ENCODE assay signal across 8 cellular contexts in the genomic region with DNA sequence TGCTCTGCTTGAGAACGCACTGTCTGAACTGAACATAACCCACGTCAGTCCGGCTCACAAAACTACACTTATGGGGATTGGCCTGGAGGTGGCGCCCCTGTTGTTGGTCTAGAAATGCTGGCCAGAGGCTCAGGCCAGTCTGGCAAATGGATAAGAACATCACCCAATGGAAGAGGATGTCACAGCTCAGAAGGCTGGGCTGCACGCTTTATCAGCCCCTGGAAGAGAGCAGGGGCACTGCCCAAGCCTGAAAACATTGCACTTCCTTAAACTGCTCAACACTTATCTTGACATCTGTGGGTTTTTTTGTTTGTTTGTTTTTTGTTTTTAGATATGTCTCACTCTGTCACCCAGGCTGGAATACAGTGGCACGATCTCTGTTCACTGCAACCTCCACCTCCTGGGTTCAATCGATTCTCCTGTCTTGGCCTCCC. TPM values are rescaled to one million over a fixed set of nuclear protein-coding genes. Genes with fewer than 3 reads are reported as not detected.
DNase-seq lines count a peak whose midpoint lies in the region; ATAC-seq and TF ChIP-seq lines count a peak whose summit lies in the region.

No MANE protein-coding gene starts in this region.

- WGBS in lower leg skin, 2 donors: 48 to 53% methylated on average over 7 of the region's 7 CpGs

- no peak overlapping the region for H3K4me3 ChIP-seq in lower leg skin (ENCODE audit: low read depth, poor library complexity, severe bottlenecking)

- intact Hi-C loops in lower leg skin (cut with DNase I; ENCODE audit: low total_unique reads): no loop called here

- TF ChIP-seq POLR2A in lower leg skin (IDR thresholded peaks at IDR 0.05): no peak

- ATAC-seq in HG03025 (IDR thresholded peaks at IDR 0.05; ENCODE audit: low FRiP score, unreplicated experiment): peak; percentile 53

- peak in 1 of 3 donors; percentile 26 for TF ChIP-seq CTCF in lower leg skin (IDR thresholded peaks at IDR 0.05)

- peak; percentile 45 for DNase-seq in activated CD4-positive, CD25-positive, alpha-beta regulatory T cell treated with anti-CD3 and anti-CD28 coated beads, Interleukin-2, amount 50 U/mL, for 72 hours
- DNase-seq in activated CD4-positive, CD25-positive, alpha-beta regulatory T cell (lab: John Stamatoyannopoulos, UW): no peak
- peak; percentile 22 for DNase-seq in NCI-H2227 treated with DMSO at 0.1 percent for 48 hours (lab: John Stamatoyannopoulos, UW)
- DNase-seq in activated CD4-positive, alpha-beta T cell treated with anti-CD3 and anti-CD28 coated beads for 1 hour: peak; percentile 21
- peak; percentile 80 to 87 for DNase-seq in dermis microvascular lymphatic vessel endothelial cell (ENCODE audit: low read depth in 2 of 2)
- DNase-seq in lower leg skin (ENCODE audit: low spot score in 2 of 2): peak; percentile 48 to 93
- DNase-seq in stimulated activated CD8-positive, alpha-beta memory T cell treated with anti-CD3 and anti-CD28 coated beads, Interleukin-12 subunit alpha, Interleukin-12 subunit beta, amount 100 ng/mL, for 24 hours (ENCODE audit: extremely low read depth): peak; percentile 7

RNA-seq across cellular contexts. Expression of a gene that starts 24.8 kb away (rescaled TPM):
- 19.9 and 33.0 TPM in 2 replicates for total RNA-seq in dermis microvascular lymphatic vessel endothelial cell
- total RNA-seq in lower leg skin: 10 to 100 TPM; 50.1 to 79.9 (median 69.4) TPM

Comparison
In these comparisons a context has a peak if more than half of its experiments do, and no peak if none do; other contexts are left out.
1. DNase-seq: peak in activated CD4-positive, CD25-positive, alpha-beta regulatory T cell treated with anti-CD3 and anti-CD28 coated beads, Interleukin-2, amount 50 U/mL, for 72 hours (single experiment), NCI-H2227 treated with DMSO at 0.1 percent for 48 hours (single experiment), activated CD4-positive, alpha-beta T cell treated with anti-CD3 and anti-CD28 coated beads for 1 hour (single experiment), dermis microvascular lymphatic vessel endothelial cell (2 of 2), lower leg skin (2 of 2) and stimulated activated CD8-positive, alpha-beta memory T cell treated with anti-CD3 and anti-CD28 coated beads, Interleukin-12 subunit alpha, Interleukin-12 subunit beta, amount 100 ng/mL, for 24 hours (single experiment); none in activated CD4-positive, CD25-positive, alpha-beta regulatory T cell (0 of 4).